ENCODE assay signal across 8 cellular contexts in genomic region chr6:32118782-32119628, GRCh38. TPM values are rescaled to one million over a fixed set of nuclear protein-coding genes. Genes with fewer than 3 reads are reported as not detected.
DNase-seq lines count a peak whose midpoint lies in the region; ATAC-seq and TF ChIP-seq lines count a peak whose summit lies in the region.

No MANE protein-coding gene starts in this region.

- peak overlapping the region; percentile 52 for H3K27ac Mint-ChIP-seq in neural progenitor cell

- H3F3A ChIP-seq in DOHH2 (ENCODE audit: control insufficient read depth, insufficient read depth) (peaks cover 4% of the 10 kb centered on the region; the same call in 1 of the 2 replicates), MM.1S (ENCODE audit: insufficient read depth, low read length) (no peaks in the 10 kb centered on the region), neural progenitor cell (ENCODE audit: low read depth) (peaks cover 12% of the 10 kb centered on the region)

- H3K27me3 ChIP-seq in DOHH2 (ENCODE audit: control insufficient read depth, low read length) (no peaks in the 10 kb centered on the region), MM.1S (replicated peaks; ENCODE audit: insufficient read depth, low read length) (no peaks in the 10 kb centered on the region), neural progenitor cell (no peaks in the 10 kb centered on the region), stomach (no peaks in the 10 kb centered on the region)

- no peaks in the 10 kb centered on the region for H3K9me3 ChIP-seq in DOHH2 (ENCODE audit: control insufficient read depth, insufficient read depth, low read length)
- H3K9me3 ChIP-seq in MM.1S (replicated peaks; ENCODE audit: insufficient read depth, low read length), result no peaks in the 10 kb centered on the region
- no peaks in the 10 kb centered on the region for H3K9me3 ChIP-seq in neural progenitor cell (ENCODE audit: low read depth)
- no peaks in the 10 kb centered on the region for H3K9me3 ChIP-seq in stomach

- DNase-seq in MM.1S (peak; percentile 67), SK-N-DZ (ENCODE audit: low spot score) (peak; percentile 73), activated gamma-delta T cell treated with Interleukin-2 at 50 U/mL for 16 hours (peak; percentile 57), fibroblast of the conjunctiva (ENCODE audit: low read depth) (peak; percentile 86), neural progenitor cell (ENCODE audit: low spot score) (peak; percentile 87), stomach (peak; percentile 90)

- H3K79me2 ChIP-seq in DOHH2 (ENCODE audit: control insufficient read depth, low read length) (peaks cover 3% of the 10 kb centered on the region; the same call in 1 of the 2 replicates), MM.1S (ENCODE audit: low read length) (no peaks in the 10 kb centered on the region), neural progenitor cell (ENCODE audit: low read depth) (no peaks in the 10 kb centered on the region)

- H3K27ac ChIP-seq in DOHH2 (ENCODE audit: low read depth, low read length), result 0 out of 2 replicates have a peak overlapping the region, but pooled peaks have one; percentile 2
- no peak overlapping the region for H3K27ac ChIP-seq in MM.1S (ENCODE audit: low read length)
- H3K27ac ChIP-seq in neural progenitor cell, result no peak overlapping the region
- H3K27ac ChIP-seq in stomach, result peak overlapping the region; percentile 15 to 72 (median 50)

- TF ChIP-seq EP300 in stomach (IDR thresholded peaks at IDR 0.05), result no peak

- H4K20me1 ChIP-seq in DOHH2 (ENCODE audit: control insufficient read depth, insufficient read depth, low read depth, low read length) (0 out of 2 replicates have a peak, but pooled peaks cover 3% of the 10 kb centered on the region), MM.1S (ENCODE audit: insufficient read depth, low read length) (no peaks in the 10 kb centered on the region), neural progenitor cell (ENCODE audit: low read depth) (no peaks in the 10 kb centered on the region)

- peaks cover 66% of the 10 kb centered on the region for H3K36me3 ChIP-seq in DOHH2 (ENCODE audit: control insufficient read depth, low read length)
- H3K36me3 ChIP-seq in MM.1S (replicated peaks; ENCODE audit: insufficient read depth, low read length), result no peaks in the 10 kb centered on the region
- H3K36me3 ChIP-seq in neural progenitor cell, result no peaks in the 10 kb centered on the region
- peaks cover 61 to 95% (median 89%) of the 10 kb centered on the region in 4 donors for H3K36me3 ChIP-seq in stomach

- no peaks in the 10 kb centered on the region for H3K9me3 Mint-ChIP-seq in neural progenitor cell

- peaks cover 5% of the 10 kb centered on the region for H3K27me3 Mint-ChIP-seq in neural progenitor cell (ENCODE audit: insufficient read depth, low read depth)

- no peak for TF ChIP-seq POLR2A in stomach (IDR thresholded peaks at IDR 0.05)

- peak overlapping the region; percentile 47 for H3K4me3 Mint-ChIP-seq in neural progenitor cell

- no peak overlapping the region for H3K4me3 ChIP-seq in DOHH2 (ENCODE audit: low read length)
- H3K4me3 ChIP-seq in MM.1S (ENCODE audit: low read length), result no peak overlapping the region
- H3K4me3 ChIP-seq in neural progenitor cell, result no peak overlapping the region
- H3K4me3 ChIP-seq in stomach, result no peak overlapping the region

- TF ChIP-seq CTCF in DOHH2 (IDR thresholded peaks at IDR 0.05; ENCODE audit: low read depth, low read length, poor library complexity, severe bottlenecking) (peak; percentile 85), MM.1S (IDR thresholded peaks at IDR 0.05; ENCODE audit: low read length) (peak; percentile 88), neural progenitor cell (IDR thresholded peaks at IDR 0.05) (peak; percentile 85), stomach (IDR thresholded peaks at IDR 0.05) (peak in 6 of 7 experiments; percentile 49 to 95 (median 88))

- peaks cover 12% of the 10 kb centered on the region for H3K4me1 Mint-ChIP-seq in neural progenitor cell

- WGBS in stomach, 5 donors, result 12 to 17% (median 14%) methylated on average over 17 of the region's 17 CpGs

- H3K9me2 ChIP-seq in DOHH2 (replicated peaks; ENCODE audit: control insufficient read depth, low read length), result no peaks in the 10 kb centered on the region
- no peaks in the 10 kb centered on the region for H3K9me2 ChIP-seq in MM.1S (replicated peaks; ENCODE audit: insufficient read depth, low read length)

- no peak for ATAC-seq in GM19463 (IDR thresholded peaks at IDR 0.05; ENCODE audit: unreplicated experiment)

- no peak overlapping the region for H2AFZ ChIP-seq in MM.1S (ENCODE audit: low read length)
- H2AFZ ChIP-seq in neural progenitor cell (replicated peaks), result no peak overlapping the region

- intact Hi-C loops in stomach (cut with DNase I; ENCODE audit: low total_unique reads), result loop anchor here (5.0 kb wide), 1 partner anchor 33 kb away; the partner anchor contains the start of genes PPT2 and PRRT1

- H3K9ac ChIP-seq in MM.1S (ENCODE audit: low read length) (no peak overlapping the region), neural progenitor cell (no peak overlapping the region)

- 0 out of 2 replicates have a peak overlapping the region, but pooled peaks have one; percentile 2 for H3K4me2 ChIP-seq in DOHH2 (ENCODE audit: low read length)
- no peak overlapping the region for H3K4me2 ChIP-seq in MM.1S (ENCODE audit: low read depth, low read length)
- no peak overlapping the region for H3K4me2 ChIP-seq in neural progenitor cell

- peaks cover 7% of the 10 kb centered on the region for H3K4me1 ChIP-seq in DOHH2 (ENCODE audit: control insufficient read depth, low read length)
- no peaks in the 10 kb centered on the region for H3K4me1 ChIP-seq in MM.1S (ENCODE audit: low read length)
- H3K4me1 ChIP-seq in neural progenitor cell, result no peaks in the 10 kb centered on the region
- peaks cover 11 to 39% (median 21%) of the 10 kb centered on the region in 4 donors for H3K4me1 ChIP-seq in stomach

- H3K36me3 Mint-ChIP-seq in neural progenitor cell, result peaks cover 17% of the 10 kb centered on the region

RNA-seq across cellular contexts. Expression of gene ATF6B, which starts 9.0 kb away (rescaled TPM):
- polyA plus RNA-seq in SK-N-DZ (2014; cell fraction: cytosol; rRNA removed), result 30.2 and 31.3 TPM in 2 replicates
- polyA plus RNA-seq in SK-N-DZ (2014; cell fraction: nucleus; rRNA removed), result 60.3 and 81.6 TPM in 2 replicates
- total RNA-seq in neural progenitor cell (ENCODE audit: low replicate concordance), result 19.4 and 41.8 TPM in 2 replicates
- total RNA-seq in stomach, result 100 to 1,000 TPM in 2 of 5 donors, 10 to 100 TPM in 3; 22.8 to 718 (median 73.3) TPM
- 10 to 100 TPM; 20.9 to 48.1 (median 24.4) TPM for polyA plus RNA-seq in stomach

RNA-seq across cellular contexts. Expression of gene TNXB, which starts 9.9 kb away (rescaled TPM):
- polyA plus RNA-seq in SK-N-DZ (2014; cell fraction: cytosol; rRNA removed), result 0.24 and 0.39 TPM in 2 replicates
- 0.41 and 1.2 TPM in 2 replicates for polyA plus RNA-seq in SK-N-DZ (2014; cell fraction: nucleus; rRNA removed)
- total RNA-seq in neural progenitor cell (ENCODE audit: low replicate concordance) (0.71 and 3.2 TPM in 2 replicates), stomach (100 to 1,000 TPM in 1 of 5 donors, 10 to 100 TPM in 4; 43.8 to 408 (median 71.0) TPM)
- polyA plus RNA-seq in stomach, result 10 to 100 TPM; 15.1 to 17.7 (median 15.7) TPM

RNA-seq across cellular contexts. Expression of gene FKBPL, which starts 11.1 kb away (rescaled TPM):
- polyA plus RNA-seq in SK-N-DZ (2014; cell fraction: cytosol; rRNA removed), result 12.6 and 12.9 TPM in 2 replicates
- polyA plus RNA-seq in SK-N-DZ (2014; cell fraction: nucleus; rRNA removed), result 5.5 and 8.7 TPM in 2 replicates
- total RNA-seq in neural progenitor cell (ENCODE audit: low replicate concordance) (3.6 and 11.8 TPM in 2 replicates), stomach (1 to 10 TPM in 2 of 5 donors, under 1 TPM in 1, not detected in 2; 0.45 to 3.3 (median 3.2) TPM)
- 1 to 10 TPM; 2.7 to 9.6 (median 8.5) TPM for polyA plus RNA-seq in stomach

RNA-seq across cellular contexts. Expression of gene PRRT1, which starts 32.7 kb away (rescaled TPM):
- 0.37 TPM in 1 of 2 replicates, not detected in the other for polyA plus RNA-seq in SK-N-DZ (2014; cell fraction: cytosol; rRNA removed)
- polyA plus RNA-seq in SK-N-DZ (2014; cell fraction: nucleus; rRNA removed), result 0.25 and 1.9 TPM in 2 replicates
- total RNA-seq in neural progenitor cell (ENCODE audit: low replicate concordance) (0.40 TPM in 1 of 2 replicates, not detected in the other), stomach (under 1 TPM in 3 of 5 donors, not detected in 2; 0.18 to 0.87 (median 0.87) TPM)
- 1 to 10 TPM; 1.9 to 6.0 (median 3.4) TPM for polyA plus RNA-seq in stomach

RNA-seq across cellular contexts. Expression of gene PPT2, which starts 34.9 kb away (rescaled TPM):
- 37.6 and 39.7 TPM in 2 replicates for polyA plus RNA-seq in SK-N-DZ (2014; cell fraction: cytosol; rRNA removed)
- 55.2 and 163 TPM in 2 replicates for polyA plus RNA-seq in SK-N-DZ (2014; cell fraction: nucleus; rRNA removed)
- 18.6 and 38.2 TPM in 2 replicates for total RNA-seq in neural progenitor cell (ENCODE audit: low replicate concordance)
- 10 to 100 TPM in 4 of 5 donors, 1 to 10 TPM in 1; 5.8 to 73.0 (median 35.7) TPM for total RNA-seq in stomach
- polyA plus RNA-seq in stomach, result 10 to 100 TPM in 1 of 3 donors, 1 to 10 TPM in 2; 5.8 to 11.1 (median 7.9) TPM

Comparison
In these comparisons a context has a peak if more than half of its experiments do, and no peak if none do; other contexts are left out.
1. H3K27ac ChIP-seq: peak in DOHH2 (single experiment) and stomach (5 of 5); none in MM.1S (single experiment) and neural progenitor cell (single experiment).
2. RNA of gene TNXB, which starts 9.9 kb away (total RNA-seq): 43.8 to 408 TPM in stomach; 0.71 to 3.2 TPM in neural progenitor cell; every median in the first group is over 10 times any median in the second.
3. Peak in every context shown above with its lines, with median percentiles within 50 percentile points of each other: CTCF ChIP-seq and DNase-seq.